15 cellular contexts compared by ENCODE assay signal in genomic region chr12:117028254-117028653, GRCh38.
"Had no signal": no experiment of that assay in that cellular context is flagged by ENCODE, and none has a peak within 500 bp of the region (broad histone marks: within the 10 kb centered on the region; RNA-seq: fewer than 3 reads in every experiment).

No MANE protein-coding gene starts in this region.

- H3K27me3 Mint-ChIP-seq: brain had no signal

- H3K9me3 Mint-ChIP-seq: brain, neural progenitor cell had no signal

- H3K27ac Mint-ChIP-seq: neural progenitor cell had no signal

- DNase-seq: activated naive CD4-positive, alpha-beta T cell treated with anti-CD3 and anti-CD28 coated beads, Interleukin-2, amount 50 U/mL, for 16 hours; activated T-cell treated with anti-CD3 and anti-CD28 coated beads for 4 hours; amygdala; central memory CD4-positive, alpha-beta T cell; cortex of kidney; effector CD8-positive, alpha-beta T cell; foreskin melanocyte; midbrain; stimulated activated CD4-positive, alpha-beta T cell treated with anti-CD3 and anti-CD28 coated beads, Interleukin-12 subunit alpha, Interleukin-12 subunit beta, amount 100 ng/mL, for 4 hours; stimulated activated CD4-positive, alpha-beta T cell treated with anti-CD3 and anti-CD28 coated beads, Interleukin-2, amount 100 ng/mL, for 24 hours; uterus had no signal

- H3K4me3 Mint-ChIP-seq: brain, neural progenitor cell had no signal

- H3K9me3 ChIP-seq: ovary, tibial nerve, uterus had no signal
